Comparison of ENCODE assay signal across 10 cellular contexts in the genomic region with DNA sequence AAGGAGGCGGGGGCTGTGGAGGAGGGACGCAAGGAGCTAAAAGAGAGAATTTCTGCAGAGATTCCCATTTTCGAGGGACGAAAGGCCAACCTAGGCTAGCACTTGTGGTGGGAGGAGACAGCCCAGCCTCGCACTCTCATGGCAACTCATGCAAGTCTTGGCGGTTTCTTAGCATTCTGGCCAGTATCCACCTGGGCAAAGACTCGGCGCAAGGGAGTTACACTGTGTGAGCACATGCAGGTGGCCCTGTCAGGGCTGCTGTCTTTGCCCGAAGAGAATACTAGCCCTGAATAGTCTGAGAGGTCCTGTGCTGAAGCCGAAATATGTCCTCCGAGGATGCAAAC. TPM values are rescaled to one million over a fixed set of nuclear protein-coding genes. Genes with fewer than 3 reads are reported as not detected.
DNase-seq lines count a peak whose midpoint lies in the region; ATAC-seq and TF ChIP-seq lines count a peak whose summit lies in the region.
"Had no signal": no experiment of that assay in that cellular context is flagged by ENCODE, and none has a peak within 500 bp of the region (broad histone marks: within the 10 kb centered on the region; RNA-seq: fewer than 3 reads in every experiment).

No MANE protein-coding gene starts in this region.

- H3K36me3 ChIP-seq in heart left ventricle: no peaks in the 10 kb centered on the region
- no peaks in the 10 kb centered on the region for H3K36me3 ChIP-seq in mucosa of rectum (ENCODE audit: control insufficient read depth in 2 of 2, insufficient read depth in 2 of 2, low read length in 2 of 2)
- H3K36me3 ChIP-seq in vagina: no peaks in the 10 kb centered on the region
- H3K36me3 ChIP-seq in Karpas-422 (ENCODE audit: insufficient read depth, low read length): no peaks in the 10 kb centered on the region
- no peaks in the 10 kb centered on the region for H3K36me3 ChIP-seq in adrenal gland (replicated peaks in 1 of 2)

- peak in 1 of 4 donors; percentile 18 for ATAC-seq in heart left ventricle
- no peak for ATAC-seq in left ventricle myocardium superior

- H3K9me3 ChIP-seq in heart left ventricle (peaks cover 0 to 3% (median 0%) of the 10 kb centered on the region in 12 donors), mucosa of rectum (ENCODE audit: control insufficient read depth in 2 of 2, low read length in 2 of 2) (no peaks in the 10 kb centered on the region), vagina (no peaks in the 10 kb centered on the region), Karpas-422 (ENCODE audit: low read length) (no peaks in the 10 kb centered on the region), adrenal gland (replicated peaks in 1 of 3) (no peaks in the 10 kb centered on the region)

- H3K27ac ChIP-seq in heart left ventricle: no peak overlapping the region
- H3K27ac ChIP-seq in dorsolateral prefrontal cortex: no peak overlapping the region
- no peak overlapping the region for H3K27ac ChIP-seq in mucosa of rectum (ENCODE audit: low read depth in 2 of 2, low read length in 2 of 2)
- no peak overlapping the region for H3K27ac ChIP-seq in vagina
- H3K27ac ChIP-seq in Karpas-422 (ENCODE audit: low read length): no peak overlapping the region
- H3K27ac ChIP-seq in adrenal gland: no peak overlapping the region

- H3K4me3 ChIP-seq in heart left ventricle: peak overlapping the region; percentile 18 to 54 (median 46)
- peak overlapping the region in 52 of 59 donors; percentile 11 to 63 (median 42) for H3K4me3 ChIP-seq in dorsolateral prefrontal cortex
- H3K4me3 ChIP-seq in mucosa of rectum (ENCODE audit: low read length in 2 of 2): peak overlapping the region; percentile 23 to 43
- peak overlapping the region; percentile 7 to 32 for H3K4me3 ChIP-seq in vagina
- no peak overlapping the region for H3K4me3 ChIP-seq in Karpas-422 (ENCODE audit: low read length)
- H3K4me3 ChIP-seq in adrenal gland: peak overlapping the region in 2 of 4 donors; percentile 19 to 26

- H3K9ac ChIP-seq in mucosa of rectum (ENCODE audit: low read depth in 1 of 2, low read length in 2 of 2): no peak overlapping the region
- H3K9ac ChIP-seq in Karpas-422 (ENCODE audit: low read length): no peak overlapping the region

- DNase-seq in heart left ventricle (no peak), left ventricle myocardium superior (no peak), dorsolateral prefrontal cortex (no peak), vagina (ENCODE audit: extremely low spot score in 2 of 2) (no peak), Karpas-422 (no peak), ACHN (no peak), adrenal gland (no peak)
- DNase-seq: NCI-H1930 had no signal

- H3K27me3 ChIP-seq in heart left ventricle (peaks cover 0 to 21% (median 0%) of the 10 kb centered on the region in 9 donors), dorsolateral prefrontal cortex (peaks cover 0 to 68% (median 28%) of the 10 kb centered on the region in 45 donors), mucosa of rectum (ENCODE audit: control insufficient read depth in 2 of 2, insufficient read depth in 2 of 2, low read length in 2 of 2) (peaks cover 3 to 9% of the 10 kb centered on the region in 2 donors), vagina (no peaks in the 10 kb centered on the region), Karpas-422 (ENCODE audit: low read length) (no peaks in the 10 kb centered on the region), adrenal gland (peaks cover 8% of the 10 kb centered on the region)

- H3K4me1 ChIP-seq in heart left ventricle (peaks cover 0 to 4% (median 0%) of the 10 kb centered on the region in 12 donors), mucosa of rectum (ENCODE audit: control insufficient read depth in 2 of 2, insufficient read depth in 2 of 2, low read length in 2 of 2) (no peaks in the 10 kb centered on the region), vagina (peaks cover 8% of the 10 kb centered on the region), Karpas-422 (ENCODE audit: low read length) (no peaks in the 10 kb centered on the region), adrenal gland (replicated peaks in 1 of 2) (no peaks in the 10 kb centered on the region)

- TF ChIP-seq POLR2A in heart left ventricle (IDR thresholded peaks at IDR 0.05): no peak
- no peak for TF ChIP-seq POLR2A in vagina (IDR thresholded peaks at IDR 0.05)
- TF ChIP-seq POLR2A in adrenal gland (IDR thresholded peaks at IDR 0.05): no peak

- intact Hi-C loops in heart left ventricle (cut with DNase I): no loop called here
- intact Hi-C loops in left ventricle myocardium superior (cut with micrococcal nuclease): no loop called here
- intact Hi-C loops in dorsolateral prefrontal cortex (cut with DNase I): no loop called here
- intact Hi-C loops in vagina (cut with DNase I): no loop called here
- intact Hi-C loops in adrenal gland (cut with DNase I): no loop called here

- H3K4me2 ChIP-seq in Karpas-422 (ENCODE audit: low read depth, low read length, poor library complexity, severe bottlenecking): no peak overlapping the region

- in situ Hi-C loops in ACHN (cut with HindIII; ENCODE audit: low pct_ligation_motif_present, low pct_unique_long_range_greater_than_20kb, low sequenced_read_pairs): no loop called here

- no peaks in the 10 kb centered on the region for H4K20me1 ChIP-seq in Karpas-422 (ENCODE audit: insufficient read depth, low read depth, low read length)

- H3K79me2 ChIP-seq in Karpas-422 (ENCODE audit: low read length): no peaks in the 10 kb centered on the region

- WGBS in heart left ventricle, 4 donors: 16 to 49% (median 32%) methylated on average over 11 of the region's 11 CpGs
- 44 to 65% (median 61%) methylated on average over 4 to 11 of the region's 11 CpGs for WGBS in adrenal gland, 4 donors

- TF ChIP-seq CTCF in heart left ventricle (IDR thresholded peaks at IDR 0.05) (no peak), dorsolateral prefrontal cortex (IDR thresholded peaks at IDR 0.05 in 54 of 56, conservative IDR thresholded peaks at IDR 0.05 in 2 of 56; ENCODE audit: low read depth in 1 of 56, partially characterized antibody in 56 of 56) (no peak), vagina (IDR thresholded peaks at IDR 0.05) (no peak), adrenal gland (IDR thresholded peaks at IDR 0.05) (no peak)

- H3K9me2 ChIP-seq in Karpas-422 (replicated peaks; ENCODE audit: insufficient read depth, low read length): no peaks in the 10 kb centered on the region

- H2AFZ ChIP-seq in Karpas-422 (ENCODE audit: low read length): no peak overlapping the region

RNA-seq across cellular contexts. Expression of a gene that starts 15.5 kb away (rescaled TPM):
- total RNA-seq in heart left ventricle (under 1 TPM in 8 of 9 donors, not detected in 1; 0.09 to 0.96 (median 0.29) TPM), left ventricle myocardium superior (0.27 TPM), dorsolateral prefrontal cortex (10 to 100 TPM in 108 of 120 experiments, 1 to 10 TPM in 12; 4.2 to 27.3 (median 15.2) TPM), vagina (0.25 TPM), adrenal gland (10 to 100 TPM in 7 of 8 donors, 1 to 10 TPM in 1; 7.1 to 55.6 (median 28.2) TPM)
- polyA plus RNA-seq in heart left ventricle (1 to 10 TPM in 1 of 2 donors, under 1 TPM in 1; 0.03 to 1.1 TPM), adrenal gland (10 to 100 TPM in 2 of 3 donors, 1 to 10 TPM in 1; 9.7 to 29.8 (median 17.9) TPM)
- total RNA-seq in Karpas-422 (2014; rRNA removed; shearing (Covaris generic); ENCODE audit: low replicate concordance): 0.07 and 0.58 TPM in 2 replicates
- polyA plus RNA-seq: BJ had no signal
